In the genomic region with DNA sequence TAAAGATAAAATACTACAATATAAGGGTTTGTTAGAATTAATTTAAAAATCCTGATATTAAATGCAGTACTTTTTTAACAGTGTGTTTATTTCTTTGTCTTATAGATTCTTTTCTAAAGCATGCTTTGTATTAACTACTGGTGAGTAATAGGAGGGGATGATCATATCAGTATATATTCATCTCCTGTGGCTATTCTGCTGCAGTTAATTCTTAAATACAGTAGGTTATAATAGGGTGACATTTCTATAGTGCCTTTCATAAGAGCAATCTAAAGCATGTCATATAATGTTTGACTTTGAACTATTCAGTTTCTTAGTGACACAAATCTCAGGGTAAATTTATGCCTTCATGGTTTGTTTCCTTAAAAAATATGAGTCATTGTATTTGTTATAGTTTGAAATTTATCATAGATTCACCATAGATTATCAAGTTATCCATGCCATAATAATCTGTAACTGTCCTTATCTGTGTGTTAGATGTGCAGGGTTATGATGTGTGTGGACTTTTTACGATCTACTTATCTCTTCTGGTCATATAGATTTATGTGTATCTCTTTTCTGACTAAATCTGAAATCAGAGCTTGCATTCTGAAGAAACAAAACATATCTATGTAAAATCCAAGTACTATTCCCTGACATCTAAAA, we compare ENCODE assay signal across 1 cellular context.
TF ChIP-seq lines count a peak whose summit lies in the region.

No MANE protein-coding gene starts in this region.

TF ChIP-seq in HCT116, 20 proteins besides CTCF, POLR2A, EP300 and RAD21 (continued from another document):
- TF ChIP-seq, protein P1, sequence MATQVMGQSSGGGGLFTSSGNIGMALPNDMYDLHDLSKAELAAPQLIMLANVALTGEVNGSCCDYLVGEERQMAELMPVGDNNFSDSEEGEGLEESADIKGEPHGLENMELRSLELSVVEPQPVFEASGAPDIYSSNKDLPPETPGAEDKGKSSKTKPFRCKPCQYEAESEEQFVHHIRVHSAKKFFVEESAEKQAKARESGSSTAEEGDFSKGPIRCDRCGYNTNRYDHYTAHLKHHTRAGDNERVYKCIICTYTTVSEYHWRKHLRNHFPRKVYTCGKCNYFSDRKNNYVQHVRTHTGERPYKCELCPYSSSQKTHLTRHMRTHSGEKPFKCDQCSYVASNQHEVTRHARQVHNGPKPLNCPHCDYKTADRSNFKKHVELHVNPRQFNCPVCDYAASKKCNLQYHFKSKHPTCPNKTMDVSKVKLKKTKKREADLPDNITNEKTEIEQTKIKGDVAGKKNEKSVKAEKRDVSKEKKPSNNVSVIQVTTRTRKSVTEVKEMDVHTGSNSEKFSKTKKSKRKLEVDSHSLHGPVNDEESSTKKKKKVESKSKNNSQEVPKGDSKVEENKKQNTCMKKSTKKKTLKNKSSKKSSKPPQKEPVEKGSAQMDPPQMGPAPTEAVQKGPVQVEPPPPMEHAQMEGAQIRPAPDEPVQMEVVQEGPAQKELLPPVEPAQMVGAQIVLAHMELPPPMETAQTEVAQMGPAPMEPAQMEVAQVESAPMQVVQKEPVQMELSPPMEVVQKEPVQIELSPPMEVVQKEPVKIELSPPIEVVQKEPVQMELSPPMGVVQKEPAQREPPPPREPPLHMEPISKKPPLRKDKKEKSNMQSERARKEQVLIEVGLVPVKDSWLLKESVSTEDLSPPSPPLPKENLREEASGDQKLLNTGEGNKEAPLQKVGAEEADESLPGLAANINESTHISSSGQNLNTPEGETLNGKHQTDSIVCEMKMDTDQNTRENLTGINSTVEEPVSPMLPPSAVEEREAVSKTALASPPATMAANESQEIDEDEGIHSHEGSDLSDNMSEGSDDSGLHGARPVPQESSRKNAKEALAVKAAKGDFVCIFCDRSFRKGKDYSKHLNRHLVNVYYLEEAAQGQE (IDR thresholded peaks at IDR 0.05; ENCODE audit: low read depth), result no peak
- TF ChIP-seq, protein P2, sequence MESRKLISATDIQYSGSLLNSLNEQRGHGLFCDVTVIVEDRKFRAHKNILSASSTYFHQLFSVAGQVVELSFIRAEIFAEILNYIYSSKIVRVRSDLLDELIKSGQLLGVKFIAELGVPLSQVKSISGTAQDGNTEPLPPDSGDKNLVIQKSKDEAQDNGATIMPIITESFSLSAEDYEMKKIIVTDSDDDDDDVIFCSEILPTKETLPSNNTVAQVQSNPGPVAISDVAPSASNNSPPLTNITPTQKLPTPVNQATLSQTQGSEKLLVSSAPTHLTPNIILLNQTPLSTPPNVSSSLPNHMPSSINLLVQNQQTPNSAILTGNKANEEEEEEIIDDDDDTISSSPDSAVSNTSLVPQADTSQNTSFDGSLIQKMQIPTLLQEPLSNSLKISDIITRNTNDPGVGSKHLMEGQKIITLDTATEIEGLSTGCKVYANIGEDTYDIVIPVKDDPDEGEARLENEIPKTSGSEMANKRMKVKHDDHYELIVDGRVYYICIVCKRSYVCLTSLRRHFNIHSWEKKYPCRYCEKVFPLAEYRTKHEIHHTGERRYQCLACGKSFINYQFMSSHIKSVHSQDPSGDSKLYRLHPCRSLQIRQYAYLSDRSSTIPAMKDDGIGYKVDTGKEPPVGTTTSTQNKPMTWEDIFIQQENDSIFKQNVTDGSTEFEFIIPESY (IDR thresholded peaks at IDR 0.05; ENCODE audit: extremely low read depth, insufficient replicate concordance, low read length), result no peak
- TF ChIP-seq, protein P3, sequence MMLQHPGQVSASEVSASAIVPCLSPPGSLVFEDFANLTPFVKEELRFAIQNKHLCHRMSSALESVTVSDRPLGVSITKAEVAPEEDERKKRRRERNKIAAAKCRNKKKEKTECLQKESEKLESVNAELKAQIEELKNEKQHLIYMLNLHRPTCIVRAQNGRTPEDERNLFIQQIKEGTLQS (IDR thresholded peaks at IDR 0.05), result no peak
- TF ChIP-seq CBX3 (IDR thresholded peaks at IDR 0.05; ENCODE audit: low read depth), result no peak
- no peak for TF ChIP-seq ZFX (IDR thresholded peaks at IDR 0.05)
- no peak; the same call in 1 of the 2 replicates for TF ChIP-seq SP1 (IDR thresholded peaks at IDR 0.05; ENCODE audit: low read depth)
- TF ChIP-seq CEBPB (IDR thresholded peaks at IDR 0.05; ENCODE audit: low read depth), result no peak
- no peak for TF ChIP-seq EZH2phosphoT487 (IDR thresholded peaks at IDR 0.05; ENCODE audit: borderline replicate concordance)
- no peak for TF ChIP-seq JUND (IDR thresholded peaks at IDR 0.05)
- TF ChIP-seq EGR1 (IDR thresholded peaks at IDR 0.05; ENCODE audit: low read depth), result no peak
- no peak for TF ChIP-seq ZNF274 (IDR thresholded peaks at IDR 0.05; ENCODE audit: low read depth, low read length)
- no peak for TF ChIP-seq TCF7L2 (IDR thresholded peaks at IDR 0.05; ENCODE audit: borderline replicate concordance, extremely low read depth, insufficient read depth, insufficient read length)
- no peak for TF ChIP-seq YY1 (IDR thresholded peaks at IDR 0.05; ENCODE audit: extremely low read depth, insufficient replicate concordance, low read depth, low read length)
- TF ChIP-seq POLR2AphosphoS5 (IDR thresholded peaks at IDR 0.05; ENCODE audit: low read depth, low read length), result no peak
TF ChIP-seq in HCT116: peak in this region for 0.
